ENCODE assay signal across 1 cellular context in the genomic region with DNA sequence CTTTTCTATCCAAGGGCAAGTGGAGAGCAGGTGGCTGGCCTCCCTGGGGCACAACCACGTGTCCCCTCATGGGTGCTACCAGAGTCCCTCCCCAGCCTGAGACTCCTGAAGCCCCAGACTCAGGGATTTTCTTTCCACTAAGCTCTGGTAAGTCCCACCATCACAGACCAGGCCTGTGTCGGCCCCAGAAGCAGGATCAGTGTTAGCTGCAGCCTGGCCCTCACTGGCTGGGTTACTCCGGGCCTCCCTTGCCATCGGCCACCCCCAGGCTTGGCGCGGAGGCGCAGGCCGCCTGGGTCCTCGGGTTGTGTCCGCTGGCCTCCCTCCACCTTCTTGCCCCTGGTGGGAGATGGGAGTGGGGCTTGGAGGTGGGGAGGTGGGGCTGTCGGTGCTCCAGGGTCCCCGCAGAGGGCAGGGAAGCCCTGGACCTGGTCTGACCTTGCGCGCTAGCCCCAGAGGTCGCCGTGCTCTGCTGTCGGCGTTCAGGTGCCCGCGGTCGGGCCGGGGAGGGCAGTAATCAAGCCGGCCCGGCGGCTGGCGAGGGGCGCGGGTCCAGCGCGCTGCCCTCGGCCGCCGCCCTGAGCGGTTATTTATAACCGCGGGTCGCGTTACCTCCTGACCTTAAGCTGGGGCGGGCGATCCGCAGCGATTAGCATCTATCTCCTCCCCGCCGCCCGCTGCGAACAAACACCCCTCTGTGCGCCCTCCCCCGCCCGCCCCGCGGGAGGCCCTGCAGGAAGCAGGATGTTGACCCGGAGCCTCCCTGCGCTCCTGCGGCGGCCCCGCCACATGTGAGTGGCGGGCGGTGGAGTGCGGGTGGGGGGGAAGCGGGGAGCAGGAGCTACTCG.
A peak's percentile ranks its signal among the peaks of the same experiment; 100 is the strongest.
TF ChIP-seq lines count a peak whose summit lies in the region.

No MANE protein-coding gene starts in this region.

TF ChIP-seq in K562, 482 proteins besides CTCF, POLR2A, EP300 and RAD21 (continued from another document and continues in another):
- TF ChIP-seq, protein P1, sequence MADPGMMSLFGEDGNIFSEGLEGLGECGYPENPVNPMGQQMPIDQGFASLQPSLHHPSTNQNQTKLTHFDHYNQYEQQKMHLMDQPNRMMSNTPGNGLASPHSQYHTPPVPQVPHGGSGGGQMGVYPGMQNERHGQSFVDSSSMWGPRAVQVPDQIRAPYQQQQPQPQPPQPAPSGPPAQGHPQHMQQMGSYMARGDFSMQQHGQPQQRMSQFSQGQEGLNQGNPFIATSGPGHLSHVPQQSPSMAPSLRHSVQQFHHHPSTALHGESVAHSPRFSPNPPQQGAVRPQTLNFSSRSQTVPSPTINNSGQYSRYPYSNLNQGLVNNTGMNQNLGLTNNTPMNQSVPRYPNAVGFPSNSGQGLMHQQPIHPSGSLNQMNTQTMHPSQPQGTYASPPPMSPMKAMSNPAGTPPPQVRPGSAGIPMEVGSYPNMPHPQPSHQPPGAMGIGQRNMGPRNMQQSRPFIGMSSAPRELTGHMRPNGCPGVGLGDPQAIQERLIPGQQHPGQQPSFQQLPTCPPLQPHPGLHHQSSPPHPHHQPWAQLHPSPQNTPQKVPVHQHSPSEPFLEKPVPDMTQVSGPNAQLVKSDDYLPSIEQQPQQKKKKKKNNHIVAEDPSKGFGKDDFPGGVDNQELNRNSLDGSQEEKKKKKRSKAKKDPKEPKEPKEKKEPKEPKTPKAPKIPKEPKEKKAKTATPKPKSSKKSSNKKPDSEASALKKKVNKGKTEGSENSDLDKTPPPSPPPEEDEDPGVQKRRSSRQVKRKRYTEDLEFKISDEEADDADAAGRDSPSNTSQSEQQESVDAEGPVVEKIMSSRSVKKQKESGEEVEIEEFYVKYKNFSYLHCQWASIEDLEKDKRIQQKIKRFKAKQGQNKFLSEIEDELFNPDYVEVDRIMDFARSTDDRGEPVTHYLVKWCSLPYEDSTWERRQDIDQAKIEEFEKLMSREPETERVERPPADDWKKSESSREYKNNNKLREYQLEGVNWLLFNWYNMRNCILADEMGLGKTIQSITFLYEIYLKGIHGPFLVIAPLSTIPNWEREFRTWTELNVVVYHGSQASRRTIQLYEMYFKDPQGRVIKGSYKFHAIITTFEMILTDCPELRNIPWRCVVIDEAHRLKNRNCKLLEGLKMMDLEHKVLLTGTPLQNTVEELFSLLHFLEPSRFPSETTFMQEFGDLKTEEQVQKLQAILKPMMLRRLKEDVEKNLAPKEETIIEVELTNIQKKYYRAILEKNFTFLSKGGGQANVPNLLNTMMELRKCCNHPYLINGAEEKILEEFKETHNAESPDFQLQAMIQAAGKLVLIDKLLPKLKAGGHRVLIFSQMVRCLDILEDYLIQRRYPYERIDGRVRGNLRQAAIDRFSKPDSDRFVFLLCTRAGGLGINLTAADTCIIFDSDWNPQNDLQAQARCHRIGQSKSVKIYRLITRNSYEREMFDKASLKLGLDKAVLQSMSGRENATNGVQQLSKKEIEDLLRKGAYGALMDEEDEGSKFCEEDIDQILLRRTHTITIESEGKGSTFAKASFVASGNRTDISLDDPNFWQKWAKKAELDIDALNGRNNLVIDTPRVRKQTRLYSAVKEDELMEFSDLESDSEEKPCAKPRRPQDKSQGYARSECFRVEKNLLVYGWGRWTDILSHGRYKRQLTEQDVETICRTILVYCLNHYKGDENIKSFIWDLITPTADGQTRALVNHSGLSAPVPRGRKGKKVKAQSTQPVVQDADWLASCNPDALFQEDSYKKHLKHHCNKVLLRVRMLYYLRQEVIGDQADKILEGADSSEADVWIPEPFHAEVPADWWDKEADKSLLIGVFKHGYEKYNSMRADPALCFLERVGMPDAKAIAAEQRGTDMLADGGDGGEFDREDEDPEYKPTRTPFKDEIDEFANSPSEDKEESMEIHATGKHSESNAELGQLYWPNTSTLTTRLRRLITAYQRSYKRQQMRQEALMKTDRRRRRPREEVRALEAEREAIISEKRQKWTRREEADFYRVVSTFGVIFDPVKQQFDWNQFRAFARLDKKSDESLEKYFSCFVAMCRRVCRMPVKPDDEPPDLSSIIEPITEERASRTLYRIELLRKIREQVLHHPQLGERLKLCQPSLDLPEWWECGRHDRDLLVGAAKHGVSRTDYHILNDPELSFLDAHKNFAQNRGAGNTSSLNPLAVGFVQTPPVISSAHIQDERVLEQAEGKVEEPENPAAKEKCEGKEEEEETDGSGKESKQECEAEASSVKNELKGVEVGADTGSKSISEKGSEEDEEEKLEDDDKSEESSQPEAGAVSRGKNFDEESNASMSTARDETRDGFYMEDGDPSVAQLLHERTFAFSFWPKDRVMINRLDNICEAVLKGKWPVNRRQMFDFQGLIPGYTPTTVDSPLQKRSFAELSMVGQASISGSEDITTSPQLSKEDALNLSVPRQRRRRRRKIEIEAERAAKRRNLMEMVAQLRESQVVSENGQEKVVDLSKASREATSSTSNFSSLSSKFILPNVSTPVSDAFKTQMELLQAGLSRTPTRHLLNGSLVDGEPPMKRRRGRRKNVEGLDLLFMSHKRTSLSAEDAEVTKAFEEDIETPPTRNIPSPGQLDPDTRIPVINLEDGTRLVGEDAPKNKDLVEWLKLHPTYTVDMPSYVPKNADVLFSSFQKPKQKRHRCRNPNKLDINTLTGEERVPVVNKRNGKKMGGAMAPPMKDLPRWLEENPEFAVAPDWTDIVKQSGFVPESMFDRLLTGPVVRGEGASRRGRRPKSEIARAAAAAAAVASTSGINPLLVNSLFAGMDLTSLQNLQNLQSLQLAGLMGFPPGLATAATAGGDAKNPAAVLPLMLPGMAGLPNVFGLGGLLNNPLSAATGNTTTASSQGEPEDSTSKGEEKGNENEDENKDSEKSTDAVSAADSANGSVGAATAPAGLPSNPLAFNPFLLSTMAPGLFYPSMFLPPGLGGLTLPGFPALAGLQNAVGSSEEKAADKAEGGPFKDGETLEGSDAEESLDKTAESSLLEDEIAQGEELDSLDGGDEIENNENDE (IDR thresholded peaks at IDR 0.05; ENCODE audit: low read depth, low read length), result no peak
- TF ChIP-seq ZNF785 (CRISPR knock-in tag; IDR thresholded peaks at IDR 0.05), result no peak
- TF ChIP-seq ZNF408 (CRISPR knock-in tag; IDR thresholded peaks at IDR 0.05; ENCODE audit: low read depth), result no peak
- TF ChIP-seq, protein P2, sequence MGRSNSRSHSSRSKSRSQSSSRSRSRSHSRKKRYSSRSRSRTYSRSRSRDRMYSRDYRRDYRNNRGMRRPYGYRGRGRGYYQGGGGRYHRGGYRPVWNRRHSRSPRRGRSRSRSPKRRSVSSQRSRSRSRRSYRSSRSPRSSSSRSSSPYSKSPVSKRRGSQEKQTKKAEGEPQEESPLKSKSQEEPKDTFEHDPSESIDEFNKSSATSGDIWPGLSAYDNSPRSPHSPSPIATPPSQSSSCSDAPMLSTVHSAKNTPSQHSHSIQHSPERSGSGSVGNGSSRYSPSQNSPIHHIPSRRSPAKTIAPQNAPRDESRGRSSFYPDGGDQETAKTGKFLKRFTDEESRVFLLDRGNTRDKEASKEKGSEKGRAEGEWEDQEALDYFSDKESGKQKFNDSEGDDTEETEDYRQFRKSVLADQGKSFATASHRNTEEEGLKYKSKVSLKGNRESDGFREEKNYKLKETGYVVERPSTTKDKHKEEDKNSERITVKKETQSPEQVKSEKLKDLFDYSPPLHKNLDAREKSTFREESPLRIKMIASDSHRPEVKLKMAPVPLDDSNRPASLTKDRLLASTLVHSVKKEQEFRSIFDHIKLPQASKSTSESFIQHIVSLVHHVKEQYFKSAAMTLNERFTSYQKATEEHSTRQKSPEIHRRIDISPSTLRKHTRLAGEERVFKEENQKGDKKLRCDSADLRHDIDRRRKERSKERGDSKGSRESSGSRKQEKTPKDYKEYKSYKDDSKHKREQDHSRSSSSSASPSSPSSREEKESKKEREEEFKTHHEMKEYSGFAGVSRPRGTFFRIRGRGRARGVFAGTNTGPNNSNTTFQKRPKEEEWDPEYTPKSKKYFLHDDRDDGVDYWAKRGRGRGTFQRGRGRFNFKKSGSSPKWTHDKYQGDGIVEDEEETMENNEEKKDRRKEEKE (IDR thresholded peaks at IDR 0.05; ENCODE audit: borderline replicate concordance in 1 of 2, control insufficient read depth in 1 of 2, low read depth in 2 of 2, low read length in 1 of 2), result no peak
- no peak for TF ChIP-seq NCOA2 (IDR thresholded peaks at IDR 0.05; ENCODE audit: partially characterized antibody in 2 of 2)
- TF ChIP-seq, protein P3, sequence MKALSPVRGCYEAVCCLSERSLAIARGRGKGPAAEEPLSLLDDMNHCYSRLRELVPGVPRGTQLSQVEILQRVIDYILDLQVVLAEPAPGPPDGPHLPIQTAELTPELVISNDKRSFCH (CRISPR knock-in tag; IDR thresholded peaks at IDR 0.05), result no peak
- TF ChIP-seq, protein P3 (tag; IDR thresholded peaks at IDR 0.05), result peak; percentile 83; the same call in 1 of the 2 replicates
- TF ChIP-seq NCOA4 (IDR thresholded peaks at IDR 0.05; ENCODE audit: partially characterized antibody), result no peak
- no peak for TF ChIP-seq SAP30 (IDR thresholded peaks at IDR 0.05; ENCODE audit: borderline replicate concordance, insufficient read depth, low read depth, low read length, poor library complexity, severe bottlenecking)
- no peak for TF ChIP-seq ZNF507 (tag; conservative IDR thresholded peaks at IDR 0.05)
- TF ChIP-seq, protein P4, sequence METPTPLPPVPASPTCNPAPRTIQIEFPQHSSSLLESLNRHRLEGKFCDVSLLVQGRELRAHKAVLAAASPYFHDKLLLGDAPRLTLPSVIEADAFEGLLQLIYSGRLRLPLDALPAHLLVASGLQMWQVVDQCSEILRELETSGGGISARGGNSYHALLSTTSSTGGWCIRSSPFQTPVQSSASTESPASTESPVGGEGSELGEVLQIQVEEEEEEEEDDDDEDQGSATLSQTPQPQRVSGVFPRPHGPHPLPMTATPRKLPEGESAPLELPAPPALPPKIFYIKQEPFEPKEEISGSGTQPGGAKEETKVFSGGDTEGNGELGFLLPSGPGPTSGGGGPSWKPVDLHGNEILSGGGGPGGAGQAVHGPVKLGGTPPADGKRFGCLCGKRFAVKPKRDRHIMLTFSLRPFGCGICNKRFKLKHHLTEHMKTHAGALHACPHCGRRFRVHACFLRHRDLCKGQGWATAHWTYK (CRISPR knock-in tag; IDR thresholded peaks at IDR 0.05), result peak; percentile 76; the same call in 1 of the 2 replicates
- TF ChIP-seq, protein P5, sequence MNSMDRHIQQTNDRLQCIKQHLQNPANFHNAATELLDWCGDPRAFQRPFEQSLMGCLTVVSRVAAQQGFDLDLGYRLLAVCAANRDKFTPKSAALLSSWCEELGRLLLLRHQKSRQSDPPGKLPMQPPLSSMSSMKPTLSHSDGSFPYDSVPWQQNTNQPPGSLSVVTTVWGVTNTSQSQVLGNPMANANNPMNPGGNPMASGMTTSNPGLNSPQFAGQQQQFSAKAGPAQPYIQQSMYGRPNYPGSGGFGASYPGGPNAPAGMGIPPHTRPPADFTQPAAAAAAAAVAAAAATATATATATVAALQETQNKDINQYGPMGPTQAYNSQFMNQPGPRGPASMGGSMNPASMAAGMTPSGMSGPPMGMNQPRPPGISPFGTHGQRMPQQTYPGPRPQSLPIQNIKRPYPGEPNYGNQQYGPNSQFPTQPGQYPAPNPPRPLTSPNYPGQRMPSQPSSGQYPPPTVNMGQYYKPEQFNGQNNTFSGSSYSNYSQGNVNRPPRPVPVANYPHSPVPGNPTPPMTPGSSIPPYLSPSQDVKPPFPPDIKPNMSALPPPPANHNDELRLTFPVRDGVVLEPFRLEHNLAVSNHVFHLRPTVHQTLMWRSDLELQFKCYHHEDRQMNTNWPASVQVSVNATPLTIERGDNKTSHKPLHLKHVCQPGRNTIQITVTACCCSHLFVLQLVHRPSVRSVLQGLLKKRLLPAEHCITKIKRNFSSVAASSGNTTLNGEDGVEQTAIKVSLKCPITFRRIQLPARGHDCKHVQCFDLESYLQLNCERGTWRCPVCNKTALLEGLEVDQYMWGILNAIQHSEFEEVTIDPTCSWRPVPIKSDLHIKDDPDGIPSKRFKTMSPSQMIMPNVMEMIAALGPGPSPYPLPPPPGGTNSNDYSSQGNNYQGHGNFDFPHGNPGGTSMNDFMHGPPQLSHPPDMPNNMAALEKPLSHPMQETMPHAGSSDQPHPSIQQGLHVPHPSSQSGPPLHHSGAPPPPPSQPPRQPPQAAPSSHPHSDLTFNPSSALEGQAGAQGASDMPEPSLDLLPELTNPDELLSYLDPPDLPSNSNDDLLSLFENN (IDR thresholded peaks at IDR 0.05; ENCODE audit: low read depth in 2 of 2, low read length in 2 of 2), result peak in 1 of 2 experiments; percentile 48; a peak in 1 of 4 replicates
- no peak for TF ChIP-seq SMAD2 (IDR thresholded peaks at IDR 0.05; ENCODE audit: low read depth, low read length)
- peak; percentile 84 for TF ChIP-seq KLF1 (tag; IDR thresholded peaks at IDR 0.05)
- TF ChIP-seq PYGO2 (tag; IDR thresholded peaks at IDR 0.05), result no peak
- TF ChIP-seq, protein P6, sequence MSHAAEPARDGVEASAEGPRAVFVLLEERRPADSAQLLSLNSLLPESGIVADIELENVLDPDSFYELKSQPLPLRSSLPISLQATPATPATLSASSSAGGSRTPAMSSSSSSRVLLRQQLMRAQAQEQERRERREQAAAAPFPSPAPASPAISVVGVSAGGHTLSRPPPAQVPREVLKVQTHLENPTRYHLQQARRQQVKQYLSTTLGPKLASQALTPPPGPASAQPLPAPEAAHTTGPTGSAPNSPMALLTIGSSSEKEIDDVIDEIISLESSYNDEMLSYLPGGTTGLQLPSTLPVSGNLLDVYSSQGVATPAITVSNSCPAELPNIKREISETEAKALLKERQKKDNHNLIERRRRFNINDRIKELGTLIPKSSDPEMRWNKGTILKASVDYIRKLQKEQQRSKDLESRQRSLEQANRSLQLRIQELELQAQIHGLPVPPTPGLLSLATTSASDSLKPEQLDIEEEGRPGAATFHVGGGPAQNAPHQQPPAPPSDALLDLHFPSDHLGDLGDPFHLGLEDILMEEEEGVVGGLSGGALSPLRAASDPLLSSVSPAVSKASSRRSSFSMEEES (CRISPR knock-in tag; IDR thresholded peaks at IDR 0.05), result no peak
- TF ChIP-seq BDP1 (IDR thresholded peaks at IDR 0.05; ENCODE audit: insufficient read depth, insufficient read length), result no peak
- TF ChIP-seq, protein P7, sequence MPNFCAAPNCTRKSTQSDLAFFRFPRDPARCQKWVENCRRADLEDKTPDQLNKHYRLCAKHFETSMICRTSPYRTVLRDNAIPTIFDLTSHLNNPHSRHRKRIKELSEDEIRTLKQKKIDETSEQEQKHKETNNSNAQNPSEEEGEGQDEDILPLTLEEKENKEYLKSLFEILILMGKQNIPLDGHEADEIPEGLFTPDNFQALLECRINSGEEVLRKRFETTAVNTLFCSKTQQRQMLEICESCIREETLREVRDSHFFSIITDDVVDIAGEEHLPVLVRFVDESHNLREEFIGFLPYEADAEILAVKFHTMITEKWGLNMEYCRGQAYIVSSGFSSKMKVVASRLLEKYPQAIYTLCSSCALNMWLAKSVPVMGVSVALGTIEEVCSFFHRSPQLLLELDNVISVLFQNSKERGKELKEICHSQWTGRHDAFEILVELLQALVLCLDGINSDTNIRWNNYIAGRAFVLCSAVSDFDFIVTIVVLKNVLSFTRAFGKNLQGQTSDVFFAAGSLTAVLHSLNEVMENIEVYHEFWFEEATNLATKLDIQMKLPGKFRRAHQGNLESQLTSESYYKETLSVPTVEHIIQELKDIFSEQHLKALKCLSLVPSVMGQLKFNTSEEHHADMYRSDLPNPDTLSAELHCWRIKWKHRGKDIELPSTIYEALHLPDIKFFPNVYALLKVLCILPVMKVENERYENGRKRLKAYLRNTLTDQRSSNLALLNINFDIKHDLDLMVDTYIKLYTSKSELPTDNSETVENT (CRISPR knock-in tag; IDR thresholded peaks at IDR 0.05), result peak; percentile 89
- no peak for TF ChIP-seq STAT5A (IDR thresholded peaks at IDR 0.05; ENCODE audit: borderline replicate concordance, low read length)
- no peak for TF ChIP-seq MED1 (CRISPR knock-in tag; IDR thresholded peaks at IDR 0.05; ENCODE audit: borderline replicate concordance)
- TF ChIP-seq, protein P8, sequence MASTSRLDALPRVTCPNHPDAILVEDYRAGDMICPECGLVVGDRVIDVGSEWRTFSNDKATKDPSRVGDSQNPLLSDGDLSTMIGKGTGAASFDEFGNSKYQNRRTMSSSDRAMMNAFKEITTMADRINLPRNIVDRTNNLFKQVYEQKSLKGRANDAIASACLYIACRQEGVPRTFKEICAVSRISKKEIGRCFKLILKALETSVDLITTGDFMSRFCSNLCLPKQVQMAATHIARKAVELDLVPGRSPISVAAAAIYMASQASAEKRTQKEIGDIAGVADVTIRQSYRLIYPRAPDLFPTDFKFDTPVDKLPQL (IDR thresholded peaks at IDR 0.05; ENCODE audit: extremely low read depth, insufficient read length), result peak; percentile 23
